ENCODE assay signal across 8 cellular contexts in genomic region chrX:79259073-79259689, GRCh38.
DNase-seq lines count a peak whose midpoint lies in the region; ATAC-seq and TF ChIP-seq lines count a peak whose summit lies in the region.

No MANE protein-coding gene starts in this region.

- intact Hi-C loops in activated CD8-positive, alpha-beta T cell treated with anti-CD3 and anti-CD28 coated beads for 36 hours (cut with micrococcal nuclease) = loop anchor here (5.0 kb wide), 2 partner anchors 77 to 112 kb away; no protein-coding TSS in a partner anchor

- peaks cover 63% of the 10 kb centered on the region for H3K4me1 ChIP-seq in BLaER1

- H3K27me3 Mint-ChIP-seq in activated CD8-positive, alpha-beta T cell treated with anti-CD3 and anti-CD28 coated beads for 36 hours = no peaks in the 10 kb centered on the region

- no peaks in the 10 kb centered on the region for H3K36me3 ChIP-seq in BLaER1
- H3K36me3 ChIP-seq in WERI-Rb-1 = no peaks in the 10 kb centered on the region

- TF ChIP-seq CTCF in activated CD8-positive, alpha-beta T cell treated with anti-CD3 and anti-CD28 coated beads for 36 hours (IDR thresholded peaks at IDR 0.05) = no peak
- TF ChIP-seq CTCF in WERI-Rb-1 (IDR thresholded peaks at IDR 0.05; ENCODE audit: low read depth, low read length) = no peak

- H3K4me3 ChIP-seq in BLaER1 = peak overlapping the region; percentile 39; the same call in 1 of the 2 replicates
- no peak overlapping the region for H3K4me3 ChIP-seq in WERI-Rb-1 (ENCODE audit: low read depth, low read length)

- peak; percentile 70 for DNase-seq in activated CD8-positive, alpha-beta T cell treated with anti-CD3 and anti-CD28 coated beads for 36 hours
- peak; percentile 5 for DNase-seq in stimulated activated CD4-positive, alpha-beta T cell treated with anti-CD3 and anti-CD28 coated beads, Interleukin-12 subunit alpha, Interleukin-12 subunit beta, amount 100 ng/mL, for 4 hours
- no peak for DNase-seq in WERI-Rb-1
- no peak for DNase-seq in cortex of kidney (lab: John Stamatoyannopoulos, UW)
- no peak for DNase-seq in DMS53 treated with DMSO at 0.1 percent for 48 hours (lab: John Stamatoyannopoulos, UW; ENCODE audit: unreplicated experiment)

- peak overlapping the region; percentile 76 for H3K4me2 ChIP-seq in BLaER1

- peaks cover 26% of the 10 kb centered on the region for H3K36me3 Mint-ChIP-seq in activated CD8-positive, alpha-beta T cell treated with anti-CD3 and anti-CD28 coated beads for 36 hours (ENCODE audit: low read depth)

- CTCF ChIA-PET in activated CD8-positive, alpha-beta T cell treated with anti-CD3 and anti-CD28 coated beads for 36 hours (lab: Charles Lee) = interaction anchor here (0.9 to 1.4 kb wide), 6 partner anchors 11 to 154 kb away, joined by 3 to 4 read pairs (median 3); no protein-coding TSS in a partner anchor

- H3K9ac ChIP-seq in BLaER1 = peak overlapping the region; percentile 61

- H4K20me1 ChIP-seq in BLaER1 = no peaks in the 10 kb centered on the region

- peak; percentile 96 for ATAC-seq in GM19395 (IDR thresholded peaks at IDR 0.05; ENCODE audit: unreplicated experiment)
- ATAC-seq in HG03442 (IDR thresholded peaks at IDR 0.05; ENCODE audit: unreplicated experiment) = peak; percentile 89
- ATAC-seq in activated CD8-positive, alpha-beta T cell treated with anti-CD3 and anti-CD28 coated beads for 36 hours = peak; percentile 81

- H3K27ac ChIP-seq in BLaER1 (peak overlapping the region; percentile 80), WERI-Rb-1 (no peak overlapping the region)

- peaks cover 20% of the 10 kb centered on the region for H3K9me3 ChIP-seq in BLaER1
- H3K9me3 ChIP-seq in WERI-Rb-1 (ENCODE audit: severe bottlenecking) = no peaks in the 10 kb centered on the region

- POLR2A ChIA-PET in activated CD8-positive, alpha-beta T cell treated with anti-CD3 and anti-CD28 coated beads for 36 hours (lab: Charles Lee) = interaction anchor here (1.2 kb wide), 1 partner anchor 99 kb away, joined by 7 read pairs; no protein-coding TSS in a partner anchor

- H3K27me3 ChIP-seq in BLaER1 (peaks cover 55% of the 10 kb centered on the region), WERI-Rb-1 (ENCODE audit: insufficient read depth, low read depth, severe bottlenecking) (peaks cover 9% of the 10 kb centered on the region)

- H3K4me1 Mint-ChIP-seq in activated CD8-positive, alpha-beta T cell treated with anti-CD3 and anti-CD28 coated beads for 36 hours (ENCODE audit: low read depth) = peaks cover 72% of the 10 kb centered on the region

- peak overlapping the region; percentile 92 for H3K27ac Mint-ChIP-seq in activated CD8-positive, alpha-beta T cell treated with anti-CD3 and anti-CD28 coated beads for 36 hours

- peaks cover 12% of the 10 kb centered on the region for H3K9me3 Mint-ChIP-seq in activated CD8-positive, alpha-beta T cell treated with anti-CD3 and anti-CD28 coated beads for 36 hours

- peak overlapping the region; percentile 66 for H3K4me3 Mint-ChIP-seq in activated CD8-positive, alpha-beta T cell treated with anti-CD3 and anti-CD28 coated beads for 36 hours

Comparison
In these comparisons a context has a peak if more than half of its experiments do, and no peak if none do; other contexts are left out.
1. DNase-seq: peak in activated CD8-positive, alpha-beta T cell treated with anti-CD3 and anti-CD28 coated beads for 36 hours (single experiment) and stimulated activated CD4-positive, alpha-beta T cell treated with anti-CD3 and anti-CD28 coated beads, Interleukin-12 subunit alpha, Interleukin-12 subunit beta, amount 100 ng/mL, for 4 hours (single experiment); none in WERI-Rb-1 (single experiment), cortex of kidney (single experiment) and DMS53 treated with DMSO at 0.1 percent for 48 hours (single experiment).
2. Peak in every context shown above with its lines, with median percentiles within 50 percentile points of each other: ATAC-seq.